In genomic region chr20:62338294-62338620, GRCh38 we compare ENCODE assay signal across 19 cellular contexts. TPM values are rescaled to one million over a fixed set of nuclear protein-coding genes. Genes with fewer than 3 reads are reported as not detected.
DNase-seq lines count a peak whose midpoint lies in the region; ATAC-seq, FAIRE-seq and TF ChIP-seq lines count a peak whose summit lies in the region.
"Had no signal": no experiment of that assay in that cellular context is flagged by ENCODE, and none has a peak within 500 bp of the region (broad histone marks: within the 10 kb centered on the region; RNA-seq: fewer than 3 reads in every experiment).

No MANE protein-coding gene starts in this region.

- no peak for FAIRE-seq in GM12878 (lab: Jason Lieb, UNC)
- FAIRE-seq: H54 had no signal

- H3K56ac ChIP-seq in IMR-90 (ENCODE audit: extremely low read depth, insufficient read depth, low read length) = no peak overlapping the region

- H4K5ac ChIP-seq in IMR-90 (ENCODE audit: low read depth, low read length) = no peak overlapping the region

- no peaks in the 10 kb centered on the region for H3K27me3 Mint-ChIP-seq in stimulated activated memory B cell treated with anti-CD40 and anti-IgM and Interleukin-4, amounts not matched to agents 10 μg/mL and 1 μg/mL and 100 μg/mL, for 72 hours

- in situ Hi-C loops in IMR-90 (cut with MboI; ENCODE audit: low sequenced_read_pairs) = no loop called here
- in situ Hi-C loops in GM12878 (cut with MboI) = no loop called here
- in situ Hi-C loops in ACHN (cut with HindIII; ENCODE audit: low pct_ligation_motif_present, low pct_unique_long_range_greater_than_20kb, low sequenced_read_pairs) = no loop called here

- SMC1A ChIA-PET in GM12878 (lab: Charles Lee; ENCODE audit: uncharacterized antibody, unreplicated experiment) = no interaction called here

- no peaks in the 10 kb centered on the region for H3K27me3 ChIP-seq in IMR-90 (ENCODE audit: control insufficient read depth, insufficient read depth, low read length)
- H3K27me3 ChIP-seq in GM12878 (replicated peaks in 1 of 2; ENCODE audit: control insufficient read depth in 2 of 2, insufficient read depth in 2 of 2, low read length in 1 of 2) = no peaks in the 10 kb centered on the region

- H2BK15ac ChIP-seq in IMR-90 (ENCODE audit: low read depth, low read length) = no peak overlapping the region

- intact Hi-C loops in IMR-90 (cut with micrococcal nuclease) (no loop called here), OCI-LY7 (cut with micrococcal nuclease; ENCODE audit: unreplicated experiment) (loop anchor here (5.0 kb wide), 2 partner anchors 49 to 269 kb away; partner anchors contain the start of gene RPS21), GM12878 (cut with micrococcal nuclease; ENCODE audit: unreplicated experiment) (no loop called here)

- H3K9me2 ChIP-seq in OCI-LY7 (ENCODE audit: insufficient read depth, low read length) = no peaks in the 10 kb centered on the region

- H3K79me1 ChIP-seq in IMR-90 (ENCODE audit: low read depth in 1 of 2, low read length in 2 of 2) = no peaks in the 10 kb centered on the region

- POLR2A ChIA-PET in IMR-90 (lab: Charles Lee; ENCODE audit: unreplicated experiment) (no interaction called here), OCI-LY7 (lab: Charles Lee) (no interaction called here), GM12878 (lab: Charles Lee) (interaction anchor here (0.6 kb wide), 1 partner anchor 340 kb away, joined by 3 read pairs; no protein-coding TSS in a partner anchor)

- WGBS in IMR-90 (ENCODE audit: extremely low coverage in 2 of 2, insufficient read length in 1 of 2), 2 experiments = 96% methylated on average over 9 of the region's 16 CpGs; no CpG with 5 or more reads in 1 of the 2 experiments
- WGBS in GM12878 (ENCODE audit: insufficient coverage, insufficient replicate concordance, low lambda C conversion rate, missing lambda C conversion rate) = 66% methylated on average over 13 of the region's 16 CpGs

- BruUV-seq in IMR-90 (replicated peaks; lab: Mats Ljungman, UMichigan) (no TSS peak), OCI-LY7 (replicated peaks; lab: Mats Ljungman, UMichigan) (no TSS peak), GM12878 (replicated peaks; lab: Mats Ljungman, UMichigan) (no TSS peak)

- no peak for TF ChIP-seq POLR2A in IMR-90 (IDR thresholded peaks at IDR 0.05; ENCODE audit: low read depth, low read length)
- TF ChIP-seq POLR2A in GM12878 (IDR thresholded peaks at IDR 0.05; ENCODE audit: low read depth, low read length) = 0 out of 2 replicates have a peak, but pooled peaks have one; percentile 0

- no peak overlapping the region for H2BK20ac ChIP-seq in IMR-90 (ENCODE audit: low read depth, low read length)

- H4K20me1 ChIP-seq in IMR-90 (ENCODE audit: insufficient read depth, low read length) (no peaks in the 10 kb centered on the region; the same call in 1 of the 2 replicates), OCI-LY7 (ENCODE audit: insufficient read depth, low read length) (no peaks in the 10 kb centered on the region), GM12878 (ENCODE audit: control insufficient read depth, insufficient read depth) (no peaks in the 10 kb centered on the region)

- H3K36me3 Mint-ChIP-seq in stimulated activated memory B cell treated with anti-CD40 and anti-IgM and Interleukin-4, amounts not matched to agents 10 μg/mL and 1 μg/mL and 100 μg/mL, for 72 hours = peaks cover 21% of the 10 kb centered on the region

- peak overlapping the region; percentile 15 for H3K4me3 Mint-ChIP-seq in stimulated activated memory B cell treated with anti-CD40 and anti-IgM and Interleukin-4, amounts not matched to agents 10 μg/mL and 1 μg/mL and 100 μg/mL, for 72 hours
- H3K4me3 Mint-ChIP-seq: CD8-positive, alpha-beta memory T cell had no signal

- no peak overlapping the region for H4K91ac ChIP-seq in IMR-90 (ENCODE audit: insufficient read depth, low read depth, low read length)

- H3K4me1 ChIP-seq in IMR-90 (ENCODE audit: control insufficient read depth, insufficient read depth, low read length) (no peaks in the 10 kb centered on the region), OCI-LY7 (ENCODE audit: insufficient read depth, low read length, poor library complexity, severe bottlenecking) (peaks cover 69% of the 10 kb centered on the region), GM12878 (ENCODE audit: control insufficient read depth, insufficient read depth, low read length) (peaks cover 37% of the 10 kb centered on the region)
- H3K4me1 ChIP-seq: SJSA1 had no signal

- TF ChIP-seq RAD21 in IMR-90 (IDR thresholded peaks at IDR 0.05; ENCODE audit: low read length) = no peak
- TF ChIP-seq RAD21 in GM12878 (IDR thresholded peaks at IDR 0.05; ENCODE audit: insufficient read depth, low read depth, low read length) = no peak

- no peak overlapping the region for H3K18ac ChIP-seq in IMR-90 (ENCODE audit: low read depth, low read length)

- H2AK5ac ChIP-seq in IMR-90 (ENCODE audit: low read depth, low read length) = no peak overlapping the region

- peaks cover 5% of the 10 kb centered on the region for H3K9me3 Mint-ChIP-seq in stimulated activated memory B cell treated with anti-CD40 and anti-IgM and Interleukin-4, amounts not matched to agents 10 μg/mL and 1 μg/mL and 100 μg/mL, for 72 hours

- RAD21 ChIA-PET in GM12878 (lab: Charles Lee; ENCODE audit: unreplicated experiment) = no interaction called here

- TF ChIP-seq EP300 in GM12878 (IDR thresholded peaks at IDR 0.05; ENCODE audit: borderline replicate concordance in 1 of 2, control insufficient read depth in 1 of 2, low read depth in 2 of 2, low read length in 2 of 2) = no peak

- H3K27ac Mint-ChIP-seq in stimulated activated memory B cell treated with anti-CD40 and anti-IgM and Interleukin-4, amounts not matched to agents 10 μg/mL and 1 μg/mL and 100 μg/mL, for 72 hours = peak overlapping the region; percentile 83
- H3K27ac Mint-ChIP-seq: CD8-positive, alpha-beta memory T cell had no signal

- peaks cover 56% of the 10 kb centered on the region for H3K4me1 Mint-ChIP-seq in stimulated activated memory B cell treated with anti-CD40 and anti-IgM and Interleukin-4, amounts not matched to agents 10 μg/mL and 1 μg/mL and 100 μg/mL, for 72 hours
- H3K4me1 Mint-ChIP-seq: CD8-positive, alpha-beta memory T cell had no signal

- no peak overlapping the region for H3K14ac ChIP-seq in IMR-90 (replicated peaks; ENCODE audit: low read depth, low read length)

- no peaks in the 10 kb centered on the region for H3K9me1 ChIP-seq in IMR-90 (ENCODE audit: insufficient read depth, low read length)

- DNase-seq in IMR-90 (no peak), OCI-LY7 (ENCODE audit: low spot score) (no peak), GM12878 (ENCODE audit: low read depth, low spot score) (no peak), NCI-H146 treated with DMSO at 0.1 percent for 48 hours (lab: John Stamatoyannopoulos, UW; ENCODE audit: unreplicated experiment) (no peak), ACHN (no peak), NCI-H1105 (lab: John Stamatoyannopoulos, UW) (no peak)
- DNase-seq: CD8-positive, alpha-beta memory T cell; GF-D8; KBM-7; NCI-H1105 treated with DMSO at 0.1 percent for 48 hours; NCI-H1694; NCI-H446 treated with DMSO at 0.1 percent for 48 hours; NCI-H526 treated with DMSO at 0.1 percent for 48 hours; PC-9 had no signal

- peaks cover 2% of the 10 kb centered on the region for H3K9me3 ChIP-seq in IMR-90 (ENCODE audit: control insufficient read depth, insufficient read depth, low read length)
- H3K9me3 ChIP-seq in OCI-LY7 (ENCODE audit: low read length) = 0 out of 2 replicates have a peak, but pooled peaks cover 7% of the 10 kb centered on the region
- peaks cover 3% of the 10 kb centered on the region for H3K9me3 ChIP-seq in GM12878 (replicated peaks; ENCODE audit: control insufficient read depth, insufficient read depth, low read length)
- H3K9me3 ChIP-seq: SJSA1 had no signal

- dilution Hi-C loops in IMR-90 (cut with HindIII; ENCODE audit: low sequenced_read_pairs, unreplicated experiment) = no loop called here

- TF ChIP-seq CTCF in IMR-90 (conservative IDR thresholded peaks at IDR 0.05; ENCODE audit: low read depth, low read length) = no peak
- no peak for TF ChIP-seq CTCF in OCI-LY7 (conservative IDR thresholded peaks at IDR 0.05; ENCODE audit: low read length)
- no peak for TF ChIP-seq CTCF in GM12878 (IDR thresholded peaks at IDR 0.05 in 2 of 3, conservative IDR thresholded peaks at IDR 0.05 in 1 of 3; ENCODE audit: control insufficient read depth in 2 of 3, extremely low read depth in 1 of 3, insufficient read depth in 1 of 3, low read depth in 3 of 3, low read length in 3 of 3)

- H3K4ac ChIP-seq in IMR-90 (ENCODE audit: low read depth, low read length) = no peak overlapping the region

- H3K27ac ChIP-seq in IMR-90 (ENCODE audit: insufficient read depth, low read length) (no peak overlapping the region), OCI-LY7 (ENCODE audit: low read depth, low read length, poor library complexity, severe bottlenecking) (peak overlapping the region; percentile 97), GM12878 (ENCODE audit: control insufficient read depth, insufficient read depth) (peak overlapping the region; percentile 81)
- H3K27ac ChIP-seq: C4-2B, PC-9, SJSA1 had no signal

- H3K4me2 ChIP-seq in IMR-90 (ENCODE audit: low read depth, low read length) (no peak overlapping the region), OCI-LY7 (ENCODE audit: low read length) (peak overlapping the region; percentile 76), GM12878 (ENCODE audit: control insufficient read depth, insufficient read depth) (peak overlapping the region; percentile 82)
- H3K4me2 ChIP-seq: PC-9 had no signal

- H3K9ac ChIP-seq in IMR-90 (ENCODE audit: low read depth, low read length) (no peak overlapping the region), GM12878 (ENCODE audit: control insufficient read depth, insufficient read depth, low read length) (no peak overlapping the region)

- H4K8ac ChIP-seq in IMR-90 (ENCODE audit: low read depth in 2 of 2, low read length in 2 of 2) = no peak overlapping the region

- H3K36me3 ChIP-seq in IMR-90 (ENCODE audit: control insufficient read depth, insufficient read depth, low read length) = peaks cover 17% of the 10 kb centered on the region; the same call in 1 of the 2 replicates
- peaks cover 39% of the 10 kb centered on the region for H3K36me3 ChIP-seq in OCI-LY7 (ENCODE audit: insufficient read depth, low read length)
- H3K36me3 ChIP-seq in GM12878 (ENCODE audit: control insufficient read depth in 2 of 2, insufficient read depth in 2 of 2, low read length in 1 of 2) = no peaks in the 10 kb centered on the region
- H3K36me3 ChIP-seq: SJSA1 had no signal

- H3K4me3 ChIP-seq in IMR-90 (ENCODE audit: insufficient read depth, low read depth, low read length) (no peak overlapping the region), OCI-LY7 (ENCODE audit: low read depth, low read length, poor library complexity, severe bottlenecking) (peak overlapping the region; percentile 20), GM12878 (peak overlapping the region; percentile 23; the same call in 1 of the 2 replicates)
- H3K4me3 ChIP-seq: PC-9, SJSA1 had no signal

- CTCF ChIA-PET in IMR-90 (lab: Yijun Ruan, JAX) (no interaction called here), OCI-LY7 (lab: Charles Lee; ENCODE audit: unreplicated experiment) (no interaction called here), GM12878 (lab: Yijun Ruan, JAX) (interaction anchor here (1.0 kb wide), 1 partner anchor 44 kb away, joined by 5 read pairs; no protein-coding TSS in a partner anchor)

- H2BK120ac ChIP-seq in IMR-90 (ENCODE audit: low read depth, low read length) = no peak overlapping the region

- H2BK5ac ChIP-seq in IMR-90 (ENCODE audit: low read depth, low read length, poor library complexity, severe bottlenecking) = no peak overlapping the region

- H2AFZ ChIP-seq in IMR-90 (replicated peaks; ENCODE audit: low read length, poor library complexity) (peak overlapping the region; percentile 14), OCI-LY7 (ENCODE audit: low read length) (no peak overlapping the region), GM12878 (ENCODE audit: control insufficient read depth, low read depth, low read length) (no peak overlapping the region)
- H2AFZ ChIP-seq: PC-9 had no signal

- H3K23ac ChIP-seq in IMR-90 (ENCODE audit: low read depth, low read length) = no peak overlapping the region

- no peak overlapping the region for H2AK9ac ChIP-seq in IMR-90 (replicated peaks; ENCODE audit: low read depth, low read length, poor library complexity)

- ATAC-seq in IMR-90 (ENCODE audit: low read depth) (no peak), GM12878 (no peak), GM18502 (IDR thresholded peaks at IDR 0.05; ENCODE audit: poor library complexity, unreplicated experiment) (no peak)
- no peak for ATAC-seq in stimulated activated memory B cell treated with anti-CD40 and anti-IgM and Interleukin-4, amounts not matched to agents 10 μg/mL and 1 μg/mL and 100 μg/mL, for 72 hours

- H3K79me2 ChIP-seq in OCI-LY7 (ENCODE audit: insufficient read depth, low read depth, low read length) = peaks cover 4% of the 10 kb centered on the region; the same call in 1 of the 2 replicates
- no peaks in the 10 kb centered on the region for H3K79me2 ChIP-seq in GM12878 (ENCODE audit: control insufficient read depth, insufficient read depth, low read length)

RNA-seq across cellular contexts. Expression of gene LAMA5, which starts 28.9 kb away (rescaled TPM):
- total RNA-seq in IMR-90 (2012; rRNA removed) (0.56 and 0.90 TPM in 2 replicates), OCI-LY7 (2022) (144 and 162 TPM in 2 replicates), GM12878 (2014; rRNA removed) (0.62 and 1.5 TPM in 2 replicates), GM12878 (2014; rRNA removed; fragmentation: Illumina TruSeq; extraction: Trizol) (0.09 and 0.28 TPM in 2 replicates), GM12878 (2021) (1.4 and 2.2 TPM in 2 replicates)
- polyA plus RNA-seq in IMR-90 (2012; rRNA removed) (7.3 and 11.4 TPM in 2 replicates), GM12878 (2011; rRNA removed) (not detected in 2 replicates), GM12878 (2014; fragmentation: Illumina TruSeq; extraction: Trizol) (0.62 TPM in 1 of 2 replicates, not detected in the other), GM12878 (2014; fragmentation: Nextera tagmentation; extraction: Ambion mirVana) (not detected), GM12878 (2014; rRNA removed) (1.0 and 3.1 TPM in 2 replicates), GM12878 (2016; fragmentation: Nextera tagmentation; extraction: Ambion mirVana) (1 to 10 TPM; 1.6 TPM)
- 15.0 and 17.8 TPM in 2 replicates for polyA plus RNA-seq in IMR-90 (2012; cell fraction: cytosol; rRNA removed)
- 27.9 and 77.8 TPM in 2 replicates for polyA plus RNA-seq in IMR-90 (2012; cell fraction: nucleus; rRNA removed; ENCODE audit: low replicate concordance)
- total RNA-seq in OCI-LY7 (2014; rRNA removed; shearing (Covaris generic)) = 53.3 and 59.3 TPM in 2 replicates
- 2.5 and 3.7 TPM in 2 replicates for total RNA-seq in GM12878 (2013; cell fraction: nucleolus; rRNA removed)
- polyA plus RNA-seq in GM12878 (2011; ENCODE audit: low read depth) = 0.56 TPM
- polyA plus RNA-seq in GM12878 (2011; cell fraction: cytosol; rRNA removed) = 0.06 and 0.12 TPM in 2 replicates
- polyA plus RNA-seq in GM12878 (2011; cell fraction: nucleus; rRNA removed) = 2.4 and 3.6 TPM in 2 replicates
- 2.4 and 2.6 TPM in 2 replicates for polyA plus RNA-seq in GM12878 (2012)
- polyA minus RNA-seq in GM12878 (2011; rRNA and poly(A)+ RNA removed) = under 0.01 and 0.29 TPM in 2 replicates
- polyA minus RNA-seq in GM12878 (2011; cell fraction: cytosol; rRNA and poly(A)+ RNA removed) = 0.27 and 2.3 TPM in 2 replicates
- 0.24 and 2.1 TPM in 2 replicates for polyA minus RNA-seq in GM12878 (2011; cell fraction: nucleus; rRNA and poly(A)+ RNA removed)
- polyA plus RNA-seq: CD8-positive, alpha-beta memory T cell had no signal

RNA-seq across cellular contexts. Expression of gene ADRM1, which starts 35.5 kb away (rescaled TPM):
- total RNA-seq in IMR-90 (2012; rRNA removed) (96.9 and 103 TPM in 2 replicates), OCI-LY7 (2022) (70.7 and 87.0 TPM in 2 replicates), GM12878 (2014; rRNA removed) (148 and 160 TPM in 2 replicates), GM12878 (2014; rRNA removed; fragmentation: Illumina TruSeq; extraction: Trizol) (43.3 and 53.3 TPM in 2 replicates), GM12878 (2021) (117 and 125 TPM in 2 replicates)
- polyA plus RNA-seq in IMR-90 (2012; rRNA removed) (149 and 188 TPM in 2 replicates), GM12878 (2011; rRNA removed) (33.1 and 67.0 TPM in 2 replicates), GM12878 (2014; fragmentation: Illumina TruSeq; extraction: Trizol) (10.2 and 34.3 TPM in 2 replicates), GM12878 (2014; fragmentation: Nextera tagmentation; extraction: Ambion mirVana) (10 to 100 TPM in 1 of 2 experiments, 1 to 10 TPM in 1; 3.4 to 13.6 TPM), GM12878 (2014; rRNA removed) (150 and 181 TPM in 2 replicates), GM12878 (2016; fragmentation: Nextera tagmentation; extraction: Ambion mirVana) (100 to 1,000 TPM; 207 to 213 TPM)
- polyA plus RNA-seq in IMR-90 (2012; cell fraction: cytosol; rRNA removed) = 188 and 201 TPM in 2 replicates
- polyA plus RNA-seq in IMR-90 (2012; cell fraction: nucleus; rRNA removed; ENCODE audit: low replicate concordance) = 76.7 and 165 TPM in 2 replicates
- total RNA-seq in OCI-LY7 (2014; rRNA removed; shearing (Covaris generic)) = 123 and 128 TPM in 2 replicates
- 20.8 and 22.6 TPM in 2 replicates for total RNA-seq in GM12878 (2013; cell fraction: nucleolus; rRNA removed)
- 17.4 TPM for polyA plus RNA-seq in GM12878 (2011; ENCODE audit: low read depth)
- polyA plus RNA-seq in GM12878 (2011; cell fraction: cytosol; rRNA removed) = 84.8 and 158 TPM in 2 replicates
- 104 and 164 TPM in 2 replicates for polyA plus RNA-seq in GM12878 (2011; cell fraction: nucleus; rRNA removed)
- polyA plus RNA-seq in GM12878 (2012) = 51.6 and 61.0 TPM in 2 replicates
- 28.0 and 62.4 TPM in 2 replicates for polyA minus RNA-seq in GM12878 (2011; rRNA and poly(A)+ RNA removed)
- polyA minus RNA-seq in GM12878 (2011; cell fraction: cytosol; rRNA and poly(A)+ RNA removed) = 30.9 and 42.4 TPM in 2 replicates
- 30.0 and 51.8 TPM in 2 replicates for polyA minus RNA-seq in GM12878 (2011; cell fraction: nucleus; rRNA and poly(A)+ RNA removed)

RNA-seq across cellular contexts. Expression of gene RPS21, which starts 48.6 kb away (rescaled TPM):
- 2,710 and 3,846 TPM in 2 replicates for total RNA-seq in IMR-90 (2012; rRNA removed)
- 4,298 and 4,766 TPM in 2 replicates for polyA plus RNA-seq in IMR-90 (2012; rRNA removed)
- polyA plus RNA-seq in IMR-90 (2012; cell fraction: cytosol; rRNA removed) = 31,826 and 47,741 TPM in 2 replicates
- polyA plus RNA-seq in IMR-90 (2012; cell fraction: nucleus; rRNA removed; ENCODE audit: low replicate concordance) = 3,277 and 3,813 TPM in 2 replicates
- 2,092 and 3,376 TPM in 2 replicates for total RNA-seq in OCI-LY7 (2014; rRNA removed; shearing (Covaris generic))
- 2,373 and 2,571 TPM in 2 replicates for total RNA-seq in OCI-LY7 (2022)
- total RNA-seq in GM12878 (2013; cell fraction: nucleolus; rRNA removed) = 61.8 and 129 TPM in 2 replicates
- total RNA-seq in GM12878 (2014; rRNA removed) = 1,780 and 2,320 TPM in 2 replicates
- 1,442 and 1,474 TPM in 2 replicates for total RNA-seq in GM12878 (2014; rRNA removed; fragmentation: Illumina TruSeq; extraction: Trizol)
- total RNA-seq in GM12878 (2021) = 2,559 and 2,687 TPM in 2 replicates
- polyA plus RNA-seq in GM12878 (2011; ENCODE audit: low read depth) = 2,747 TPM
- 2,814 and 4,987 TPM in 2 replicates for polyA plus RNA-seq in GM12878 (2011; rRNA removed)
- polyA plus RNA-seq in GM12878 (2011; cell fraction: cytosol; rRNA removed) = 6,140 and 7,792 TPM in 2 replicates
- 2,850 and 3,668 TPM in 2 replicates for polyA plus RNA-seq in GM12878 (2011; cell fraction: nucleus; rRNA removed)
- 5,611 and 6,669 TPM in 2 replicates for polyA plus RNA-seq in GM12878 (2012)
- 536 and 1,536 TPM in 2 replicates for polyA plus RNA-seq in GM12878 (2014; fragmentation: Illumina TruSeq; extraction: Trizol)
- 1,000 to 10,000 TPM; 3,290 to 4,046 TPM for polyA plus RNA-seq in GM12878 (2014; fragmentation: Nextera tagmentation; extraction: Ambion mirVana)
- 3,245 and 4,075 TPM in 2 replicates for polyA plus RNA-seq in GM12878 (2014; rRNA removed)
- 1,000 to 10,000 TPM; 1,499 to 1,551 TPM for polyA plus RNA-seq in GM12878 (2016; fragmentation: Nextera tagmentation; extraction: Ambion mirVana)
- polyA minus RNA-seq in GM12878 (2011; rRNA and poly(A)+ RNA removed) = 1,684 and 1,838 TPM in 2 replicates
- polyA minus RNA-seq in GM12878 (2011; cell fraction: cytosol; rRNA and poly(A)+ RNA removed) = 394 and 397 TPM in 2 replicates
- polyA minus RNA-seq in GM12878 (2011; cell fraction: nucleus; rRNA and poly(A)+ RNA removed) = 438 and 503 TPM in 2 replicates

Comparison
In these comparisons a context has a peak if more than half of its experiments do, and no peak if none do; other contexts are left out.
1. RNA of gene LAMA5, which starts 28.9 kb away (total RNA-seq): 53.3 to 162 TPM in OCI-LY7; 0.56 to 0.90 TPM in IMR-90 and 0.09 to 3.7 TPM in GM12878; every median in the first group is over 10 times any median in the second.